Comparison of ENCODE assay signal across 2 cellular contexts in genomic region chr18:829432-829831, GRCh38.
TF ChIP-seq lines count a peak whose summit lies in the region.

No MANE protein-coding gene starts in this region.

TF ChIP-seq in H1, 55 proteins besides CTCF, POLR2A, EP300 and RAD21:
- TF ChIP-seq RNF2 (IDR thresholded peaks at IDR 0.05; ENCODE audit: borderline replicate concordance, low read depth, low read length, missing control alignments, poor library complexity, severe bottlenecking) (no peak), BRCA1 (IDR thresholded peaks at IDR 0.05; ENCODE audit: low read depth, low read length) (no peak), TAF1 (IDR thresholded peaks at IDR 0.05; ENCODE audit: low read depth, low read length) (no peak), GTF2F1 (IDR thresholded peaks at IDR 0.05; ENCODE audit: borderline replicate concordance, low read depth, low read length) (no peak)

TF ChIP-seq in GM23338, 12 proteins besides CTCF, POLR2A, EP300 and RAD21:
- TF ChIP-seq ZNF114 (CRISPR knock-in tag; IDR thresholded peaks at IDR 0.05) (no peak), ZNF331 (CRISPR knock-in tag; IDR thresholded peaks at IDR 0.05; ENCODE audit: low read depth) (no peak), STAT1 (IDR thresholded peaks at IDR 0.05; ENCODE audit: unreplicated experiment) (no peak), NANOG (IDR thresholded peaks at IDR 0.05; ENCODE audit: borderline replicate concordance) (no peak), ZNF462 (CRISPR knock-in tag; IDR thresholded peaks at IDR 0.05) (no peak), CREB1 (CRISPR knock-in tag; IDR thresholded peaks at IDR 0.05; ENCODE audit: low read depth) (no peak), JUNB (IDR thresholded peaks at IDR 0.05; ENCODE audit: unreplicated experiment) (no peak), POLR2AphosphoS5 (IDR thresholded peaks at IDR 0.05; ENCODE audit: low read depth) (no peak), EZH2phosphoT487 (IDR thresholded peaks at IDR 0.05; ENCODE audit: unreplicated experiment) (no peak)
- TF ChIP-seq, protein P1, sequence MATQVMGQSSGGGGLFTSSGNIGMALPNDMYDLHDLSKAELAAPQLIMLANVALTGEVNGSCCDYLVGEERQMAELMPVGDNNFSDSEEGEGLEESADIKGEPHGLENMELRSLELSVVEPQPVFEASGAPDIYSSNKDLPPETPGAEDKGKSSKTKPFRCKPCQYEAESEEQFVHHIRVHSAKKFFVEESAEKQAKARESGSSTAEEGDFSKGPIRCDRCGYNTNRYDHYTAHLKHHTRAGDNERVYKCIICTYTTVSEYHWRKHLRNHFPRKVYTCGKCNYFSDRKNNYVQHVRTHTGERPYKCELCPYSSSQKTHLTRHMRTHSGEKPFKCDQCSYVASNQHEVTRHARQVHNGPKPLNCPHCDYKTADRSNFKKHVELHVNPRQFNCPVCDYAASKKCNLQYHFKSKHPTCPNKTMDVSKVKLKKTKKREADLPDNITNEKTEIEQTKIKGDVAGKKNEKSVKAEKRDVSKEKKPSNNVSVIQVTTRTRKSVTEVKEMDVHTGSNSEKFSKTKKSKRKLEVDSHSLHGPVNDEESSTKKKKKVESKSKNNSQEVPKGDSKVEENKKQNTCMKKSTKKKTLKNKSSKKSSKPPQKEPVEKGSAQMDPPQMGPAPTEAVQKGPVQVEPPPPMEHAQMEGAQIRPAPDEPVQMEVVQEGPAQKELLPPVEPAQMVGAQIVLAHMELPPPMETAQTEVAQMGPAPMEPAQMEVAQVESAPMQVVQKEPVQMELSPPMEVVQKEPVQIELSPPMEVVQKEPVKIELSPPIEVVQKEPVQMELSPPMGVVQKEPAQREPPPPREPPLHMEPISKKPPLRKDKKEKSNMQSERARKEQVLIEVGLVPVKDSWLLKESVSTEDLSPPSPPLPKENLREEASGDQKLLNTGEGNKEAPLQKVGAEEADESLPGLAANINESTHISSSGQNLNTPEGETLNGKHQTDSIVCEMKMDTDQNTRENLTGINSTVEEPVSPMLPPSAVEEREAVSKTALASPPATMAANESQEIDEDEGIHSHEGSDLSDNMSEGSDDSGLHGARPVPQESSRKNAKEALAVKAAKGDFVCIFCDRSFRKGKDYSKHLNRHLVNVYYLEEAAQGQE (IDR thresholded peaks at IDR 0.05; ENCODE audit: unreplicated experiment) = no peak
